Comparison of ENCODE assay signal across 15 cellular contexts in genomic region chr5:166551384-166551783, GRCh38.
A peak's percentile ranks its signal among the peaks of the same experiment; 100 is the strongest.
DNase-seq lines count a peak whose midpoint lies in the region; TF ChIP-seq lines count a peak whose summit lies in the region.
"Had no signal": no experiment of that assay in that cellular context is flagged by ENCODE, and none has a peak within 500 bp of the region (broad histone marks: within the 10 kb centered on the region; RNA-seq: fewer than 3 reads in every experiment).

No MANE protein-coding gene starts in this region.

- H3K27me3 ChIP-seq in testis, result no peaks in the 10 kb centered on the region
- H3K27me3 ChIP-seq: BE2C had no signal

- no peak overlapping the region for H3K4me3 ChIP-seq in cardiac fibroblast (replicated peaks in 1 of 2; ENCODE audit: low read depth in 2 of 2, low read length in 2 of 2)
- H3K4me3 ChIP-seq in testis, result no peak overlapping the region
- H3K4me3 ChIP-seq: HAP-1 had no signal

- DNase-seq in NCI-H1105 treated with DMSO at 0.1 percent for 48 hours (lab: John Stamatoyannopoulos, UW), result peak; percentile 19
- DNase-seq in cardiac fibroblast (ENCODE audit: low read depth in 2 of 2), result peak; percentile 1 to 30
- DNase-seq in inferior parietal cortex (ENCODE audit: extremely low spot score), result peak; percentile 75
- DNase-seq in testis, result peak; percentile 60
- no peak for DNase-seq in GM13976 (ENCODE audit: low spot score)
- no peak for DNase-seq in NCI-H510A treated with DMSO at 0.1 percent for 48 hours (lab: John Stamatoyannopoulos, UW)
- DNase-seq in GM20000 (ENCODE audit: low spot score), result no peak
- DNase-seq: BE2C; CD4-positive, alpha-beta T cell; Karpas-422; MM.1S; NCI-H187 treated with DMSO at 0.1 percent for 48 hours; NCI-H2171; NCI-H82 had no signal

- no peaks in the 10 kb centered on the region for H3K36me3 ChIP-seq in testis (ENCODE audit: low read depth, missing control alignments)
- H3K36me3 ChIP-seq: BE2C, HAP-1 had no signal

- 13 to 19% methylated on average over 2 of the region's 2 CpGs for WGBS in testis, 2 donors

- no peak overlapping the region for H3K27ac ChIP-seq in testis

- intact Hi-C loops in testis (cut with DNase I; ENCODE audit: low total_unique reads), result no loop called here

- no peak for TF ChIP-seq CTCF in cardiac fibroblast (IDR thresholded peaks at IDR 0.05; ENCODE audit: low read depth, low read length)
- TF ChIP-seq CTCF in testis (IDR thresholded peaks at IDR 0.05), result no peak
- TF ChIP-seq CTCF in GM13976 (IDR thresholded peaks at IDR 0.05; ENCODE audit: borderline replicate concordance, control extremely low read depth, extremely low read depth, insufficient read depth, missing control alignments), result no peak
- TF ChIP-seq CTCF in GM20000 (IDR thresholded peaks at IDR 0.05; ENCODE audit: extremely low read depth, missing control alignments), result no peak

- H3K4me1 ChIP-seq in testis, result no peaks in the 10 kb centered on the region
- H3K4me1 ChIP-seq: BE2C, HAP-1 had no signal

- no peaks in the 10 kb centered on the region for H3K9me3 ChIP-seq in testis
- H3K9me3 ChIP-seq: BE2C, HAP-1 had no signal

- TF ChIP-seq POLR2A in testis (IDR thresholded peaks at IDR 0.05), result no peak

- in situ Hi-C loops in GM13976 (cut with MboI; ENCODE audit: low sequenced_read_pairs, unreplicated experiment), result no loop called here

Comparison
In these comparisons a context has a peak if more than half of its experiments do, and no peak if none do; other contexts are left out.
1. DNase-seq: peak in NCI-H1105 treated with DMSO at 0.1 percent for 48 hours (single experiment), cardiac fibroblast (2 of 2), inferior parietal cortex (single experiment) and testis (single experiment); none in GM13976 (single experiment), NCI-H510A treated with DMSO at 0.1 percent for 48 hours (single experiment) and GM20000 (single experiment).